In the genomic region with DNA sequence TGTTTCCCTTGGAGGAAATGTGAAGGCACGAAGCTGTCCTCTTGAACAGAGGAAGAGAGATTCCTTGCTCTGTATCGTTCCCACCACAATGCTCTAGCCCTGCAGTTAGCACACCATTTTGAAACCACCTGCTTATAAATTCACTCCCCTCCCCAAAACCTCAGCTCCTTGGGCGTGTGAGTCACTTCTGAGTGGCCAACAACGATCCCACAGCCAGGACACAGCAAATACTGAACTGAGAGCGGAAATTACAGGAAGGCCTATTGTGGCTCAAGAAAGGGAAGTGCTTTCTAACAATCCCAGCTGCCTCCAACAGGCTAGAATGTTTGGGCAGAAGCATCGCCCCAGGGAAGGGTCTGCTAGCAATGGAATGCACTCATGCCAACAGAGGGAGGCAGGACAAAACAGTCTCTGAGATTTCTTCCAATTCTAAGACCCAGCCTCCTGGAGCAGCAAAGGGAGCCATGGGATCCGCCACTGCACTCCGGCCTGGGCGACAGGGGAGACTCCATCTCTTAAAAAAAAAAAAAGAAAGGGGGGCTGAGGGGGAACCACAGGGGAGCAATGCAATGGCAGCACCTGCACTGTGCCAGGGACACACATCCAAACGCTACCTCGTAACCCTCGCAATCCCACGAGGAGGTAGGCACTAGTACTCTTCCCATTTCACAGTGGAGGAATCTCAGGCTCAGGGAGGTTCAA, we compare ENCODE assay signal across 1 cellular context.
A peak's percentile ranks its signal among the peaks of the same experiment; 100 is the strongest.
TF ChIP-seq lines count a peak whose summit lies in the region.

No MANE protein-coding gene starts in this region.

TF ChIP-seq in GM12878, 131 proteins besides CTCF, POLR2A, EP300 and RAD21 (continued from another document and continues in another):
- TF ChIP-seq, protein P1, sequence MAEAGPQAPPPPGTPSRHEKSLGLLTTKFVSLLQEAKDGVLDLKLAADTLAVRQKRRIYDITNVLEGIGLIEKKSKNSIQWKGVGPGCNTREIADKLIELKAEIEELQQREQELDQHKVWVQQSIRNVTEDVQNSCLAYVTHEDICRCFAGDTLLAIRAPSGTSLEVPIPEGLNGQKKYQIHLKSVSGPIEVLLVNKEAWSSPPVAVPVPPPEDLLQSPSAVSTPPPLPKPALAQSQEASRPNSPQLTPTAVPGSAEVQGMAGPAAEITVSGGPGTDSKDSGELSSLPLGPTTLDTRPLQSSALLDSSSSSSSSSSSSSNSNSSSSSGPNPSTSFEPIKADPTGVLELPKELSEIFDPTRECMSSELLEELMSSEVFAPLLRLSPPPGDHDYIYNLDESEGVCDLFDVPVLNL (IDR thresholded peaks at IDR 0.05; ENCODE audit: low read depth, low read length): no peak
- no peak for TF ChIP-seq SUPT20H (IDR thresholded peaks at IDR 0.05; ENCODE audit: borderline replicate concordance, control insufficient read depth, low read depth, low read length)
- TF ChIP-seq MEF2B (IDR thresholded peaks at IDR 0.05; ENCODE audit: partially characterized antibody, poor library complexity, severe bottlenecking): no peak
- peak; percentile 51; the same call in 1 of the 2 replicates for TF ChIP-seq BCL11A (IDR thresholded peaks at IDR 0.05; ENCODE audit: low read depth, low read length)
- TF ChIP-seq ZSCAN29 (IDR thresholded peaks at IDR 0.05): no peak
- TF ChIP-seq POU2F2 (IDR thresholded peaks at IDR 0.05; ENCODE audit: borderline replicate concordance, low read depth, low read length): no peak
- TF ChIP-seq LARP7 (IDR thresholded peaks at IDR 0.05): no peak
- TF ChIP-seq RFX5 (IDR thresholded peaks at IDR 0.05; ENCODE audit: low read depth, low read length): no peak
- TF ChIP-seq, protein P2, sequence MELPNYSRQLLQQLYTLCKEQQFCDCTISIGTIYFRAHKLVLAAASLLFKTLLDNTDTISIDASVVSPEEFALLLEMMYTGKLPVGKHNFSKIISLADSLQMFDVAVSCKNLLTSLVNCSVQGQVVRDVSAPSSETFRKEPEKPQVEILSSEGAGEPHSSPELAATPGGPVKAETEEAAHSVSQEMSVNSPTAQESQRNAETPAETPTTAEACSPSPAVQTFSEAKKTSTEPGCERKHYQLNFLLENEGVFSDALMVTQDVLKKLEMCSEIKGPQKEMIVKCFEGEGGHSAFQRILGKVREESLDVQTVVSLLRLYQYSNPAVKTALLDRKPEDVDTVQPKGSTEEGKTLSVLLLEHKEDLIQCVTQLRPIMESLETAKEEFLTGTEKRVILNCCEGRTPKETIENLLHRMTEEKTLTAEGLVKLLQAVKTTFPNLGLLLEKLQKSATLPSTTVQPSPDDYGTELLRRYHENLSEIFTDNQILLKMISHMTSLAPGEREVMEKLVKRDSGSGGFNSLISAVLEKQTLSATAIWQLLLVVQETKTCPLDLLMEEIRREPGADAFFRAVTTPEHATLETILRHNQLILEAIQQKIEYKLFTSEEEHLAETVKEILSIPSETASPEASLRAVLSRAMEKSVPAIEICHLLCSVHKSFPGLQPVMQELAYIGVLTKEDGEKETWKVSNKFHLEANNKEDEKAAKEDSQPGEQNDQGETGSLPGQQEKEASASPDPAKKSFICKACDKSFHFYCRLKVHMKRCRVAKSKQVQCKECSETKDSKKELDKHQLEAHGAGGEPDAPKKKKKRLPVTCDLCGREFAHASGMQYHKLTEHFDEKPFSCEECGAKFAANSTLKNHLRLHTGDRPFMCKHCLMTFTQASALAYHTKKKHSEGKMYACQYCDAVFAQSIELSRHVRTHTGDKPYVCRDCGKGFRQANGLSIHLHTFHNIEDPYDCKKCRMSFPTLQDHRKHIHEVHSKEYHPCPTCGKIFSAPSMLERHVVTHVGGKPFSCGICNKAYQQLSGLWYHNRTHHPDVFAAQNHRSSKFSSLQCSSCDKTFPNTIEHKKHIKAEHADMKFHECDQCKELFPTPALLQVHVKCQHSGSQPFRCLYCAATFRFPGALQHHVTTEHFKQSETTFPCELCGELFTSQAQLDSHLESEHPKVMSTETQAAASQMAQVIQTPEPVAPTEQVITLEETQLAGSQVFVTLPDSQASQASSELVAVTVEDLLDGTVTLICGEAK (IDR thresholded peaks at IDR 0.05; ENCODE audit: borderline replicate concordance): no peak
- peak; percentile 83 for TF ChIP-seq YY1 (IDR thresholded peaks at IDR 0.05; ENCODE audit: low read depth, low read length)
- no peak for TF ChIP-seq WRNIP1 (IDR thresholded peaks at IDR 0.05; ENCODE audit: borderline replicate concordance, low read depth, low read length)
- no peak for TF ChIP-seq TCF7 (IDR thresholded peaks at IDR 0.05; ENCODE audit: borderline replicate concordance)
- TF ChIP-seq BMI1 (IDR thresholded peaks at IDR 0.05; ENCODE audit: borderline replicate concordance): no peak
- TF ChIP-seq EZH2 (IDR thresholded peaks at IDR 0.05; ENCODE audit: borderline replicate concordance, control insufficient read depth, low read depth, low read length): no peak
- no peak for TF ChIP-seq ATF3 (IDR thresholded peaks at IDR 0.05; ENCODE audit: borderline replicate concordance, extremely low read depth, low read depth, low read length)
- TF ChIP-seq IKZF2 (IDR thresholded peaks at IDR 0.05): peak; percentile 88 to 92
- TF ChIP-seq HCFC1 (IDR thresholded peaks at IDR 0.05; ENCODE audit: low read length): no peak
- TF ChIP-seq USF2 (IDR thresholded peaks at IDR 0.05; ENCODE audit: borderline replicate concordance, low read depth, low read length): no peak
- 0 out of 2 replicates have a peak, but pooled peaks have one; percentile 42 for TF ChIP-seq CREB1 (IDR thresholded peaks at IDR 0.05; ENCODE audit: low read depth)
- no peak for TF ChIP-seq HDGF (IDR thresholded peaks at IDR 0.05)
- TF ChIP-seq, protein P3, sequence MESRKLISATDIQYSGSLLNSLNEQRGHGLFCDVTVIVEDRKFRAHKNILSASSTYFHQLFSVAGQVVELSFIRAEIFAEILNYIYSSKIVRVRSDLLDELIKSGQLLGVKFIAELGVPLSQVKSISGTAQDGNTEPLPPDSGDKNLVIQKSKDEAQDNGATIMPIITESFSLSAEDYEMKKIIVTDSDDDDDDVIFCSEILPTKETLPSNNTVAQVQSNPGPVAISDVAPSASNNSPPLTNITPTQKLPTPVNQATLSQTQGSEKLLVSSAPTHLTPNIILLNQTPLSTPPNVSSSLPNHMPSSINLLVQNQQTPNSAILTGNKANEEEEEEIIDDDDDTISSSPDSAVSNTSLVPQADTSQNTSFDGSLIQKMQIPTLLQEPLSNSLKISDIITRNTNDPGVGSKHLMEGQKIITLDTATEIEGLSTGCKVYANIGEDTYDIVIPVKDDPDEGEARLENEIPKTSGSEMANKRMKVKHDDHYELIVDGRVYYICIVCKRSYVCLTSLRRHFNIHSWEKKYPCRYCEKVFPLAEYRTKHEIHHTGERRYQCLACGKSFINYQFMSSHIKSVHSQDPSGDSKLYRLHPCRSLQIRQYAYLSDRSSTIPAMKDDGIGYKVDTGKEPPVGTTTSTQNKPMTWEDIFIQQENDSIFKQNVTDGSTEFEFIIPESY (IDR thresholded peaks at IDR 0.05): no peak
- no peak for TF ChIP-seq KAT2A (conservative IDR thresholded peaks at IDR 0.05; ENCODE audit: control insufficient read depth, low read depth, low read length)
- TF ChIP-seq IRF5 (IDR thresholded peaks at IDR 0.05; ENCODE audit: borderline replicate concordance): no peak
- TF ChIP-seq NKRF (conservative IDR thresholded peaks at IDR 0.05): no peak
- TF ChIP-seq ETV6 (conservative IDR thresholded peaks at IDR 0.05 in 1 of 2, IDR thresholded peaks at IDR 0.05 in 1 of 2; ENCODE audit: borderline replicate concordance in 1 of 2, low read depth in 1 of 2): peak in 1 of 2 experiments; percentile 74; a peak in 2 of 4 replicates
- TF ChIP-seq ZNF24 (IDR thresholded peaks at IDR 0.05): no peak
- no peak for TF ChIP-seq NFXL1 (IDR thresholded peaks at IDR 0.05; ENCODE audit: borderline replicate concordance)
- no peak for TF ChIP-seq NR2F1 (conservative IDR thresholded peaks at IDR 0.05)
- TF ChIP-seq CBFB (IDR thresholded peaks at IDR 0.05; ENCODE audit: low read depth): peak; percentile 92
- no peak for TF ChIP-seq NRF1 (conservative IDR thresholded peaks at IDR 0.05; ENCODE audit: low read depth, low read length)
- no peak for TF ChIP-seq SIN3A (IDR thresholded peaks at IDR 0.05; ENCODE audit: low read depth, low read length)
- peak; percentile 17; the same call in 1 of the 2 replicates for TF ChIP-seq MEF2A (IDR thresholded peaks at IDR 0.05; ENCODE audit: insufficient read depth, low read depth, low read length)
- TF ChIP-seq, protein P4, sequence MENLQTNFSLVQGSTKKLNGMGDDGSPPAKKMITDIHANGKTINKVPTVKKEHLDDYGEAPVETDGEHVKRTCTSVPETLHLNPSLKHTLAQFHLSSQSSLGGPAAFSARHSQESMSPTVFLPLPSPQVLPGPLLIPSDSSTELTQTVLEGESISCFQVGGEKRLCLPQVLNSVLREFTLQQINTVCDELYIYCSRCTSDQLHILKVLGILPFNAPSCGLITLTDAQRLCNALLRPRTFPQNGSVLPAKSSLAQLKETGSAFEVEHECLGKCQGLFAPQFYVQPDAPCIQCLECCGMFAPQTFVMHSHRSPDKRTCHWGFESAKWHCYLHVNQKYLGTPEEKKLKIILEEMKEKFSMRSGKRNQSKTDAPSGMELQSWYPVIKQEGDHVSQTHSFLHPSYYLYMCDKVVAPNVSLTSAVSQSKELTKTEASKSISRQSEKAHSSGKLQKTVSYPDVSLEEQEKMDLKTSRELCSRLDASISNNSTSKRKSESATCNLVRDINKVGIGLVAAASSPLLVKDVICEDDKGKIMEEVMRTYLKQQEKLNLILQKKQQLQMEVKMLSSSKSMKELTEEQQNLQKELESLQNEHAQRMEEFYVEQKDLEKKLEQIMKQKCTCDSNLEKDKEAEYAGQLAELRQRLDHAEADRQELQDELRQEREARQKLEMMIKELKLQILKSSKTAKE (IDR thresholded peaks at IDR 0.05; ENCODE audit: low read depth, poor library complexity, severe bottlenecking): no peak
- no peak for TF ChIP-seq GATAD2B (conservative IDR thresholded peaks at IDR 0.05; ENCODE audit: low read depth)
- TF ChIP-seq, protein P5, sequence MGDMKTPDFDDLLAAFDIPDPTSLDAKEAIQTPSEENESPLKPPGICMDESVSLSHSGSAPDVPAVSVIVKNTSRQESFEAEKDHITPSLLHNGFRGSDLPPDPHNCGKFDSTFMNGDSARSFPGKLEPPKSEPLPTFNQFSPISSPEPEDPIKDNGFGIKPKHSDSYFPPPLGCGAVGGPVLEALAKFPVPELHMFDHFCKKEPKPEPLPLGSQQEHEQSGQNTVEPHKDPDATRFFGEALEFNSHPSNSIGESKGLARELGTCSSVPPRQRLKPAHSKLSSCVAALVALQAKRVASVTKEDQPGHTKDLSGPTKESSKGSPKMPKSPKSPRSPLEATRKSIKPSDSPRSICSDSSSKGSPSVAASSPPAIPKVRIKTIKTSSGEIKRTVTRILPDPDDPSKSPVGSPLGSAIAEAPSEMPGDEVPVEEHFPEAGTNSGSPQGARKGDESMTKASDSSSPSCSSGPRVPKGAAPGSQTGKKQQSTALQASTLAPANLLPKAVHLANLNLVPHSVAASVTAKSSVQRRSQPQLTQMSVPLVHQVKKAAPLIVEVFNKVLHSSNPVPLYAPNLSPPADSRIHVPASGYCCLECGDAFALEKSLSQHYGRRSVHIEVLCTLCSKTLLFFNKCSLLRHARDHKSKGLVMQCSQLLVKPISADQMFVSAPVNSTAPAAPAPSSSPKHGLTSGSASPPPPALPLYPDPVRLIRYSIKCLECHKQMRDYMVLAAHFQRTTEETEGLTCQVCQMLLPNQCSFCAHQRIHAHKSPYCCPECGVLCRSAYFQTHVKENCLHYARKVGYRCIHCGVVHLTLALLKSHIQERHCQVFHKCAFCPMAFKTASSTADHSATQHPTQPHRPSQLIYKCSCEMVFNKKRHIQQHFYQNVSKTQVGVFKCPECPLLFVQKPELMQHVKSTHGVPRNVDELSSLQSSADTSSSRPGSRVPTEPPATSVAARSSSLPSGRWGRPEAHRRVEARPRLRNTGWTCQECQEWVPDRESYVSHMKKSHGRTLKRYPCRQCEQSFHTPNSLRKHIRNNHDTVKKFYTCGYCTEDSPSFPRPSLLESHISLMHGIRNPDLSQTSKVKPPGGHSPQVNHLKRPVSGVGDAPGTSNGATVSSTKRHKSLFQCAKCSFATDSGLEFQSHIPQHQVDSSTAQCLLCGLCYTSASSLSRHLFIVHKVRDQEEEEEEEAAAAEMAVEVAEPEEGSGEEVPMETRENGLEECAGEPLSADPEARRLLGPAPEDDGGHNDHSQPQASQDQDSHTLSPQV (IDR thresholded peaks at IDR 0.05): no peak
- TF ChIP-seq SIX5 (IDR thresholded peaks at IDR 0.05; ENCODE audit: low read depth, low read length, severe bottlenecking): no peak
- no peak for TF ChIP-seq MXI1 (IDR thresholded peaks at IDR 0.05; ENCODE audit: low read depth, low read length)
- no peak for TF ChIP-seq SMAD1 (IDR thresholded peaks at IDR 0.05; ENCODE audit: low read depth, partially characterized antibody)
- TF ChIP-seq PAX5 (IDR thresholded peaks at IDR 0.05; ENCODE audit: borderline replicate concordance, low read depth, low read length): no peak
- TF ChIP-seq ZNF207 (IDR thresholded peaks at IDR 0.05; ENCODE audit: borderline replicate concordance): no peak
- no peak for TF ChIP-seq RCOR1 (conservative IDR thresholded peaks at IDR 0.05; ENCODE audit: low read depth, low read length)
- no peak for TF ChIP-seq CHD4 (IDR thresholded peaks at IDR 0.05)
